Comparison of ENCODE assay signal across 10 cellular contexts in genomic region chr11:70522613-70523311, GRCh38.
DNase-seq lines count a peak whose midpoint lies in the region; ATAC-seq, FAIRE-seq and TF ChIP-seq lines count a peak whose summit lies in the region.
"Had no signal": no experiment of that assay in that cellular context is flagged by ENCODE, and none has a peak within 500 bp of the region (broad histone marks: within the 10 kb centered on the region; RNA-seq: fewer than 3 reads in every experiment).

No MANE protein-coding gene starts in this region.

- FAIRE-seq in GM12892 (lab: Jason Lieb, UNC) = no peak

- POLR2A ChIA-PET in HEK293T (lab: Yijun Ruan, JAX) = no interaction called here

- ATAC-seq in left colon = peak; percentile 88
- ATAC-seq: gastroesophageal sphincter had no signal

- intact Hi-C loops in left colon (cut with DNase I, micrococcal nuclease) = no loop called here

- peak; percentile 79 for DNase-seq in COLO668 (lab: John Stamatoyannopoulos, UW; ENCODE audit: unreplicated experiment)
- peak; percentile 76 for DNase-seq in Jurkat, Clone E6-1 (ENCODE audit: low read depth, low spot score)
- DNase-seq in NCI-H774 (lab: John Stamatoyannopoulos, UW) = peak; percentile 64
- peak in 1 of 2 donors; percentile 28 for DNase-seq in left colon
- DNase-seq in activated effector memory CD4-positive, alpha-beta T cell treated with anti-CD3 and anti-CD28 coated beads, Interleukin-2, amount 50 U/mL, for 16 hours = no peak
- DNase-seq in GM12892 (ENCODE audit: insufficient read length) = no peak
- no peak for DNase-seq in HEK293T (ENCODE audit: extremely low spot score)
- no peak for DNase-seq in erythroblast (lab: John Stamatoyannopoulos, UW)
- DNase-seq: activated T-cell treated with anti-CD3 and anti-CD28 coated beads for 4 hours had no signal

- CTCF ChIA-PET in HEK293T (lab: Yijun Ruan, JAX) = no interaction called here

- TF ChIP-seq POLR2A in GM12892 (IDR thresholded peaks at IDR 0.05; ENCODE audit: low read depth, low read length) = no peak
- TF ChIP-seq POLR2A in erythroblast (IDR thresholded peaks at IDR 0.05; ENCODE audit: low read length) = no peak

- no peak overlapping the region for H3K4me3 ChIP-seq in Jurkat, Clone E6-1 (ENCODE audit: low read length)
- H3K4me3 ChIP-seq: gastroesophageal sphincter had no signal

TF ChIP-seq in HEK293T, 16 proteins besides CTCF, POLR2A, EP300 and RAD21:
- no peak for TF ChIP-seq HDGF (IDR thresholded peaks at IDR 0.05; ENCODE audit: borderline replicate concordance)
- TF ChIP-seq LEF1 (IDR thresholded peaks at IDR 0.05; ENCODE audit: borderline replicate concordance) = no peak
- no peak for TF ChIP-seq L3MBTL2 (conservative IDR thresholded peaks at IDR 0.05)
TF ChIP-seq in HEK293T: peak in this region for 0.

Comparison
In these comparisons a context has a peak if more than half of its experiments do, and no peak if none do; other contexts are left out.
1. DNase-seq: peak in COLO668 (single experiment), Jurkat, Clone E6-1 (single experiment) and NCI-H774 (single experiment); none in activated effector memory CD4-positive, alpha-beta T cell treated with anti-CD3 and anti-CD28 coated beads, Interleukin-2, amount 50 U/mL, for 16 hours (single experiment), GM12892 (single experiment), HEK293T (single experiment) and erythroblast (0 of 2).